8 cellular contexts compared by ENCODE assay signal in the genomic region with DNA sequence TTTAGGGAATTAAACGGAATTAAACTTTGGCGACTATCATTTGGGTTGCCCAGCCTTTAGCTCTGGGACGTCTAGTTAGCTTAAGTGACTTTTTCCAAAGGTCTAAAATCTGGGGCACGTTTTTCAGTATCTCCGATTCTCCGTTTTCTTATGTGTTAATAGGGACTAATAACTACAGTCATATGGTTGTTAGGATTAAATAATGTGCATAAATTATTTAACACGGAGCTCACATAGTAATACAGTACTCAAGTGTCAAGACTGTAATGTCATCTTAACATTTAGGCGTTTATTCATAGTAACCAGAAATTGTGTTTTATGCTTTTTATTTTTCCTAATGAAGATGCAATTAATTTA. TPM values are rescaled to one million over a fixed set of nuclear protein-coding genes. Genes with fewer than 3 reads are reported as not detected.
A peak's percentile ranks its signal among the peaks of the same experiment; 100 is the strongest.
DNase-seq lines count a peak whose midpoint lies in the region; ATAC-seq and TF ChIP-seq lines count a peak whose summit lies in the region.

No MANE protein-coding gene starts in this region.

- peaks cover 34% of the 10 kb centered on the region for H3K36me3 Mint-ChIP-seq in stimulated activated naive CD8-positive, alpha-beta T cell treated with anti-CD3 and anti-CD28 coated beads, Interleukin-15, Interleukin-2, amounts not matched to agents 100 ng/mL and 50 ng/mL, for 24 hours (ENCODE audit: low read depth)

- H3K4me1 Mint-ChIP-seq in stimulated activated naive CD8-positive, alpha-beta T cell treated with anti-CD3 and anti-CD28 coated beads, Interleukin-15, Interleukin-2, amounts not matched to agents 100 ng/mL and 50 ng/mL, for 24 hours (ENCODE audit: low read depth) = peaks cover 31% of the 10 kb centered on the region

- H3K9ac ChIP-seq in adipocyte (ENCODE audit: low read length) = peak overlapping the region; percentile 91

- H3K27ac ChIP-seq in right lobe of liver (peak overlapping the region; percentile 44 to 59 (median 54)), aorta (ENCODE audit: low read depth in 1 of 2, low read length in 2 of 2) (no peak overlapping the region)

- H3K9me3 ChIP-seq in adipocyte (ENCODE audit: control insufficient read depth, low read length) (no peaks in the 10 kb centered on the region), right lobe of liver (no peaks in the 10 kb centered on the region), aorta (ENCODE audit: control insufficient read depth, low read length) (no peaks in the 10 kb centered on the region)

- peak overlapping the region; percentile 98 for H3K4me3 Mint-ChIP-seq in stimulated activated naive CD8-positive, alpha-beta T cell treated with anti-CD3 and anti-CD28 coated beads, Interleukin-15, Interleukin-2, amounts not matched to agents 100 ng/mL and 50 ng/mL, for 24 hours

- no peaks in the 10 kb centered on the region for H3K27me3 Mint-ChIP-seq in stimulated activated naive CD8-positive, alpha-beta T cell treated with anti-CD3 and anti-CD28 coated beads, Interleukin-15, Interleukin-2, amounts not matched to agents 100 ng/mL and 50 ng/mL, for 24 hours

- H3K27me3 ChIP-seq in adipocyte (replicated peaks; ENCODE audit: control insufficient read depth, insufficient read depth, low read length) (no peaks in the 10 kb centered on the region), right lobe of liver (no peaks in the 10 kb centered on the region), aorta (ENCODE audit: control insufficient read depth in 1 of 2, insufficient read depth in 2 of 2, low read length in 1 of 2) (no peaks in the 10 kb centered on the region)

- 5% methylated on average over 8 of the region's 8 CpGs for WGBS in right lobe of liver (ENCODE audit: insufficient coverage, low coverage, low lambda C conversion rate, missing lambda C conversion rate)
- 2 to 3% methylated on average over 8 of the region's 8 CpGs for WGBS in aorta, 2 donors

- H3K4me3 ChIP-seq in adipocyte (ENCODE audit: low read length) (peak overlapping the region; percentile 84), right lobe of liver (peak overlapping the region; percentile 56 to 59 (median 58)), aorta (ENCODE audit: low read length in 2 of 2) (peak overlapping the region; percentile 47 to 61)

- TF ChIP-seq CTCF in right lobe of liver (IDR thresholded peaks at IDR 0.05) = no peak

- H3K4me1 ChIP-seq in adipocyte (ENCODE audit: control insufficient read depth, insufficient read depth, low read length) = peaks cover 30% of the 10 kb centered on the region
- H3K4me1 ChIP-seq in right lobe of liver = no peaks in the 10 kb centered on the region
- H3K4me1 ChIP-seq in aorta (ENCODE audit: control insufficient read depth in 1 of 2, insufficient read depth in 2 of 2, low read length in 2 of 2) = no peaks in the 10 kb centered on the region

- H3K27ac Mint-ChIP-seq in stimulated activated naive CD8-positive, alpha-beta T cell treated with anti-CD3 and anti-CD28 coated beads, Interleukin-15, Interleukin-2, amounts not matched to agents 100 ng/mL and 50 ng/mL, for 24 hours = peak overlapping the region; percentile 87

- no peaks in the 10 kb centered on the region for H3K9me3 Mint-ChIP-seq in stimulated activated naive CD8-positive, alpha-beta T cell treated with anti-CD3 and anti-CD28 coated beads, Interleukin-15, Interleukin-2, amounts not matched to agents 100 ng/mL and 50 ng/mL, for 24 hours

- H3K36me3 ChIP-seq in adipocyte (ENCODE audit: control insufficient read depth, insufficient read depth, low read length, severe bottlenecking) = peaks cover 6% of the 10 kb centered on the region
- H3K36me3 ChIP-seq in right lobe of liver = no peaks in the 10 kb centered on the region
- no peaks in the 10 kb centered on the region for H3K36me3 ChIP-seq in aorta (ENCODE audit: control insufficient read depth in 1 of 2, insufficient read depth in 2 of 2, low read length in 1 of 2)

- no peak for DNase-seq in stimulated activated naive CD8-positive, alpha-beta T cell treated with anti-CD3 and anti-CD28 coated beads, Interleukin-15, Interleukin-2, amounts not matched to agents 100 U/mL and 50 U/mL, for 24 hours
- DNase-seq in adipocyte (ENCODE audit: low read depth) = no peak
- DNase-seq in right lobe of liver = no peak
- no peak for DNase-seq in aorta
- DNase-seq in NCI-H1105 treated with DMSO at 0.1 percent for 48 hours (lab: John Stamatoyannopoulos, UW) = no peak
- DNase-seq in 8988T = no peak
- DNase-seq in SHP77 (lab: John Stamatoyannopoulos, UW) = no peak

- ATAC-seq in stimulated activated naive CD8-positive, alpha-beta T cell treated with anti-CD3 and anti-CD28 coated beads, Interleukin-15, Interleukin-2, amounts not matched to agents 100 U/mL and 50 U/mL, for 24 hours = no peak
- ATAC-seq in right lobe of liver = no peak
- ATAC-seq in aorta (ENCODE audit: low FRiP score) = no peak

- TF ChIP-seq POLR2A in right lobe of liver (IDR thresholded peaks at IDR 0.05) = no peak

- intact Hi-C loops in right lobe of liver (cut with DNase I) = no loop called here
- intact Hi-C loops in aorta (cut with DNase I) = loop anchor here (1.0 to 5.0 kb wide), 2 partner anchors 43 to 46 kb away; a partner anchor contains a TSS

RNA-seq across cellular contexts. Expression of a gene that starts 0.5 kb away (rescaled TPM):
- total RNA-seq in right lobe of liver (1 to 10 TPM in 3 of 6 experiments, under 1 TPM in 3; 0.15 to 4.3 (median 1.4) TPM), aorta (1 to 10 TPM in 1 of 2 donors, under 1 TPM in 1; 0.88 to 2.6 TPM)
- polyA plus RNA-seq in aorta = 1 to 10 TPM in 1 of 2 donors, under 1 TPM in 1; 0.56 to 2.3 TPM

RNA-seq across cellular contexts. Expression of a gene that starts 23.0 kb away (rescaled TPM):
- total RNA-seq in right lobe of liver (10 to 100 TPM in 1 of 6 experiments, 1 to 10 TPM in 5; 3.6 to 12.5 (median 6.5) TPM), aorta (10 to 100 TPM; 16.0 to 17.7 TPM)
- polyA plus RNA-seq in aorta = 10 to 100 TPM in 1 of 2 donors, 1 to 10 TPM in 1; 9.1 to 17.7 TPM

RNA-seq across cellular contexts. Expression of a gene that starts 46.1 kb away (rescaled TPM):
- total RNA-seq in right lobe of liver (1 to 10 TPM; 1.8 to 7.0 (median 3.6) TPM), aorta (10 to 100 TPM; 16.6 to 17.5 TPM)
- polyA plus RNA-seq in aorta = 10 to 100 TPM in 1 of 2 donors, 1 to 10 TPM in 1; 7.0 to 10.4 TPM

RNA-seq across cellular contexts. Expression of a gene that starts 59.2 kb away (rescaled TPM):
- total RNA-seq in right lobe of liver (not detected), aorta (not detected)
- not detected for polyA plus RNA-seq in aorta

Comparison
In these comparisons a context has a peak if more than half of its experiments do, and no peak if none do; other contexts are left out.
1. H3K27ac ChIP-seq: peak in right lobe of liver (3 of 3); none in aorta (0 of 2).
2. intact Hi-C loops: an anchor here in aorta (1.0 to 5.0 kb wide); none called in right lobe of liver.
3. Peak in every context shown above with its lines, with median percentiles within 50 percentile points of each other: H3K4me3 ChIP-seq.